1 cellular context compared by ENCODE assay signal in the genomic region with DNA sequence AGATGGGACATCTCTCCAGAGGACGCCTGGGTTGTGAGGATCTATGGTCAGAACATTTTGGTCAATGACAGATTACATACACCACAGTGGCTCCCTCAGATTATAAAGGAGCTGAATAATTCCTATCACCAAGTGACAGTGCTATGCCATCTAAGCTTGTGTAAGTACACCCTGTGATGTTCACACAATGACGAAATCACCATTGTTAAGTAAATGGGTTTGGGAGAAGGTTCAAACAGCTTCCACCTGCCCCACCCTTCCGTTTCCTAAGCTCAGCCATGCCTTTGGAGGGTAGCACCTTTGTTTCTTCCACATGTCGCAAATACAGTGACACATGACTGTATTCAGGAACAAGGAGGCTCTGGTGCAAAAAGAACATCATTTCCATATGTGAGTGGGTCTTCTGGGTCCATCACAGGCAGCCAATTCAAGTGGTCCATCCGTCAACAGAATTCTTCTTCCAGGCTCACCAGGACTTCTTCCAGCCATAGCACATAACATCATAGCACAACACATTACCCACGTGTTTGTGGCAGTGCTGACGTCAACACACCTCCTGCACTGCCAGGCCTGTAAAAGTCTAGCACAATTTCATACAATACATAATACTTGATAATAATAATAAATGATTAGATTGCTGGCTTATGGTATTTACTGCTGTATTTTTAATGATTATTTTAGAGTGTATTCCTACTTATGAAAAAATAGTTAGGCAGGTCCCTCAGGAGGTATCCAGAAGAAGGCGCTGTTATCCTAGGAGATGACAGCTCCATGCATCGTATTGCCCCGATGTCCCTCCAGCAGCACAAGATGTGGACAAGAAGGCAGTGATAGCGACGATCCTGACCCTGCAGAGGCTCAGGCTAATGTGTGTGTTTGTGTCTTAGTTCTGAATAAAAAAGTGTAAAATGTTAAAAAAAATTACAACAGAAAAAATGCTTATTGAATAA.
TF ChIP-seq lines count a peak whose summit lies in the region.

No MANE protein-coding gene starts in this region.

TF ChIP-seq in IMR-90, 13 proteins besides CTCF, POLR2A, EP300 and RAD21 (continued from another document):
- no peak for TF ChIP-seq ELK1 (IDR thresholded peaks at IDR 0.05; ENCODE audit: borderline replicate concordance, low read depth, low read length)
- TF ChIP-seq RFX5 (IDR thresholded peaks at IDR 0.05; ENCODE audit: low read depth, low read length): no peak
